14 cellular contexts compared by ENCODE assay signal in the genomic region with DNA sequence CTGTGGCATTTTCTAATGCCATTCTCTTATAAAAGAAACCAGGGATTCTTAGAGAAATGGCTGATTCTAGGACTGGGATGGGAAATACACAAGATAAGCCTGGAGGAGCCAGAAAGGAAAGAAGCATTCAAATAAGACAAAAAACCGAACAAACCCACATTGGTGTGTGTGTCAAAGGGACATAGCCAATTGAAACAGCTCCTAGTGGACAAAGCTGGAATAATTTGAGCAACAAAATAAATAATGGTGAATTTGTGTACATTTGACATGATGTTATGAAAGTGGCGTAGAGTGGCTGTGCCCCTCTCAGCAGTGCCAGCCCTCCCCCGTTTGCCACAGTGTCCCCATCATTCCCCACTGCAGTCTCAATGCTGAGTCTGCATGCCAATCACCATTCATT. TPM values are rescaled to one million over a fixed set of nuclear protein-coding genes. Genes with fewer than 3 reads are reported as not detected.
A peak's percentile ranks its signal among the peaks of the same experiment; 100 is the strongest.
DNase-seq lines count a peak whose midpoint lies in the region; ATAC-seq and TF ChIP-seq lines count a peak whose summit lies in the region.
"Had no signal": no experiment of that assay in that cellular context is flagged by ENCODE, and none has a peak within 500 bp of the region (broad histone marks: within the 10 kb centered on the region; RNA-seq: fewer than 3 reads in every experiment).

No MANE protein-coding gene starts in this region.

- H3F3A ChIP-seq in PC-9 (ENCODE audit: insufficient read depth, low read depth) = no peaks in the 10 kb centered on the region

- H4K20me1 ChIP-seq in PC-9 (ENCODE audit: insufficient read depth) = no peaks in the 10 kb centered on the region; the same call in 1 of the 2 replicates
- H4K20me1 ChIP-seq in fibroblast of lung (ENCODE audit: control insufficient read depth, extremely low read depth, insufficient read depth, low read length) = no peaks in the 10 kb centered on the region

- CTCF ChIA-PET in AG04450 (lab: Charles Lee) = interaction anchor here (0.9 to 5.5 kb wide), 3 partner anchors 17 to 194 kb away, joined by 3 to 28 read pairs (median 6); no protein-coding TSS in a partner anchor
- CTCF ChIA-PET in PC-9 (lab: Charles Lee) = no interaction called here

- intact Hi-C loops in PC-9 (cut with micrococcal nuclease; ENCODE audit: unreplicated experiment) = no loop called here
- intact Hi-C loops in left lung (cut with DNase I) = no loop called here
- intact Hi-C loops in tibial artery (cut with DNase I; ENCODE audit: low total_unique reads) = no loop called here

- H3K4me3 ChIP-seq in AG04450 (ENCODE audit: low read depth, low read length) = no peak overlapping the region
- H3K4me3 ChIP-seq in GM12875 (ENCODE audit: low read depth, low read length) = no peak overlapping the region
- no peak overlapping the region for H3K4me3 ChIP-seq in PC-9
- H3K4me3 ChIP-seq in fibroblast of lung (replicated peaks in 1 of 4; ENCODE audit: control extremely low read depth in 1 of 4, insufficient read depth in 1 of 4, low read depth in 3 of 4, low read length in 4 of 4) = no peak overlapping the region
- H3K4me3 ChIP-seq in left lung = no peak overlapping the region
- H3K4me3 ChIP-seq in tibial artery = no peak overlapping the region
- H3K4me3 ChIP-seq: hepatocyte had no signal

- H3K4me2 ChIP-seq in PC-9 (no peak overlapping the region), fibroblast of lung (ENCODE audit: extremely low read depth, insufficient read depth, low read length) (no peak overlapping the region)
- H3K4me2 ChIP-seq: hepatocyte had no signal

- no peaks in the 10 kb centered on the region for H3K79me2 ChIP-seq in PC-9 (ENCODE audit: low read depth)
- H3K79me2 ChIP-seq in fibroblast of lung (ENCODE audit: control insufficient read depth, insufficient read depth, low read length) = no peaks in the 10 kb centered on the region
- H3K79me2 ChIP-seq: hepatocyte had no signal

- H3K36me3 ChIP-seq in PC-9 (ENCODE audit: low read depth) = no peaks in the 10 kb centered on the region
- H3K36me3 ChIP-seq in fibroblast of lung (ENCODE audit: control insufficient read depth, insufficient read depth, low read length) = no peaks in the 10 kb centered on the region
- H3K36me3 ChIP-seq in left lung = no peaks in the 10 kb centered on the region
- H3K36me3 ChIP-seq in tibial artery = no peaks in the 10 kb centered on the region

- ATAC-seq in left lung (no peak), HG02588 (IDR thresholded peaks at IDR 0.05; ENCODE audit: unreplicated experiment) (no peak)

- no peaks in the 10 kb centered on the region for H3K9me2 ChIP-seq in PC-9 (ENCODE audit: insufficient read depth)

- H3K9me3 ChIP-seq in AG04450 (ENCODE audit: control insufficient read depth, insufficient read depth, low read length) (no peaks in the 10 kb centered on the region), PC-9 (ENCODE audit: insufficient read depth, low read depth) (no peaks in the 10 kb centered on the region), fibroblast of lung (ENCODE audit: control insufficient read depth, insufficient read depth, low read depth, low read length) (no peaks in the 10 kb centered on the region), left lung (no peaks in the 10 kb centered on the region), tibial artery (no peaks in the 10 kb centered on the region)

- no peaks in the 10 kb centered on the region for H3K4me1 ChIP-seq in PC-9 (replicated peaks; ENCODE audit: insufficient read depth)
- no peaks in the 10 kb centered on the region for H3K4me1 ChIP-seq in fibroblast of lung (ENCODE audit: control insufficient read depth, extremely low read depth, insufficient read depth, low read length)
- H3K4me1 ChIP-seq in left lung = no peaks in the 10 kb centered on the region
- no peaks in the 10 kb centered on the region for H3K4me1 ChIP-seq in tibial artery

- DNase-seq in AG04450 (ENCODE audit: low read depth, low spot score) (no peak), PC-9 (no peak), fibroblast of lung (ENCODE audit: low read depth in 2 of 2) (peak in 1 of 2 donors; percentile 1), left lung (no peak), DMS153 (lab: John Stamatoyannopoulos, UW) (no peak), tibial artery (no peak)
- DNase-seq: CD4-positive, CD25-positive, alpha-beta regulatory T cell; effector CD4-positive, alpha-beta T cell; NCI-H2081; T-helper 9 cell had no signal

- H3K9ac ChIP-seq in fibroblast of lung (ENCODE audit: insufficient read depth, low read length) = no peak overlapping the region

- no peaks in the 10 kb centered on the region for H3K27me3 ChIP-seq in AG04450 (ENCODE audit: control insufficient read depth, insufficient read depth, low read length)
- 0 out of 2 replicates have a peak, but pooled peaks cover 5% of the 10 kb centered on the region for H3K27me3 ChIP-seq in PC-9 (ENCODE audit: insufficient read depth, low read depth)
- H3K27me3 ChIP-seq in fibroblast of lung (ENCODE audit: control insufficient read depth, insufficient read depth, low read length) = no peaks in the 10 kb centered on the region
- H3K27me3 ChIP-seq in left lung = no peaks in the 10 kb centered on the region
- H3K27me3 ChIP-seq in tibial artery = no peaks in the 10 kb centered on the region
- H3K27me3 ChIP-seq: hepatocyte had no signal

- H2AFZ ChIP-seq in PC-9 (no peak overlapping the region), fibroblast of lung (ENCODE audit: low read length) (no peak overlapping the region)
- H2AFZ ChIP-seq: hepatocyte had no signal

- TF ChIP-seq CTCF in AG04450 (IDR thresholded peaks at IDR 0.05; ENCODE audit: low read depth, low read length) = peak; percentile 36
- peak; percentile 29; the same call in 1 of the 2 replicates for TF ChIP-seq CTCF in GM12875 (IDR thresholded peaks at IDR 0.05; ENCODE audit: borderline replicate concordance, insufficient read depth, low read depth, low read length)
- peak; percentile 53 for TF ChIP-seq CTCF in PC-9 (conservative IDR thresholded peaks at IDR 0.05)
- TF ChIP-seq CTCF in fibroblast of lung (conservative IDR thresholded peaks at IDR 0.05 in 1 of 2, IDR thresholded peaks at IDR 0.05 in 1 of 2; ENCODE audit: low read depth in 1 of 2, low read length in 2 of 2) = peak; percentile 21 to 39
- no peak for TF ChIP-seq CTCF in left lung (IDR thresholded peaks at IDR 0.05)
- TF ChIP-seq CTCF in tibial artery (IDR thresholded peaks at IDR 0.05) = no peak

- H3K27ac ChIP-seq in AG04450 (ENCODE audit: low read depth, low read length) (no peak overlapping the region), PC-9 (no peak overlapping the region), fibroblast of lung (ENCODE audit: insufficient read depth, low read length) (no peak overlapping the region), left lung (no peak overlapping the region), tibial artery (no peak overlapping the region)
- H3K27ac ChIP-seq: hepatocyte had no signal

- BruUV-seq in PC-9 (replicated peaks; lab: Mats Ljungman, UMichigan) = no TSS peak

- POLR2A ChIA-PET in AG04450 (lab: Yijun Ruan, JAX) = no interaction called here
- POLR2A ChIA-PET in PC-9 (lab: Charles Lee; ENCODE audit: unreplicated experiment) = no interaction called here

RNA-seq across cellular contexts. Expression of a gene that starts 55.5 kb away (rescaled TPM):
- 0.04 and 0.11 TPM in 2 replicates for polyA plus RNA-seq in AG04450 (2011; rRNA removed)
- polyA minus RNA-seq in AG04450 (2011; rRNA and poly(A)+ RNA removed) = not detected in 2 replicates
- not detected in 2 replicates for total RNA-seq in PC-9 (2021)
- total RNA-seq in fibroblast of lung = not detected in 2 replicates
- polyA plus RNA-seq in fibroblast of lung = not detected in 2 replicates
- 0.06 and 0.07 TPM in 2 replicates for polyA plus RNA-seq in fibroblast of lung (2012)
- not detected in 2 replicates for polyA minus RNA-seq in fibroblast of lung (ENCODE audit: low replicate concordance)
- total RNA-seq in left lung = under 1 TPM in 1 of 2 donors, not detected in 1; 0.03 TPM
- total RNA-seq: CD4-positive, CD25-positive, alpha-beta regulatory T cell; lung microvascular endothelial cell had no signal

Comparison
In these comparisons a context has a peak if more than half of its experiments do, and no peak if none do; other contexts are left out.
1. CTCF ChIP-seq: peak in AG04450 (single experiment), GM12875 (single experiment), PC-9 (single experiment) and fibroblast of lung (2 of 2); none in left lung (0 of 2) and tibial artery (0 of 2).